1 cellular context compared by ENCODE assay signal in the genomic region with DNA sequence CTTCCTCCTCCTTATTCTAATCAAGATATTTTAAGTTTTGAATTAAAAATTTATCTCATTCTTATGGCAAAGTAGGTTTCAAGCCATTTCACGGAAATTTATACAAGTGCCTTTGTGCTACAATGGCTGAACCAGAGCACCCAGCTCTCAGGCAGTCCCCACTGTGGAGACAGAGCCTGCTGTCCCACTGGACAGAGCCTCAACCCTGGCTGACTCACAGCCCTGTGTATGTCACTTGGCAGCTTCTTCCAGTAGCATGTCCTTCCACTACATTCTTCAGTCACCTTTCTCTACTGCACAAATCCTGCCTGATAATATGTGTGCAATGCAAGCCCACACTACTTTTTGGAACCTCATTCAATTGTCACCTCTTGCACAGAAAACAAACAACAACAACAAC.
TF ChIP-seq lines count a peak whose summit lies in the region.

No MANE protein-coding gene starts in this region.

TF ChIP-seq in H1, 55 proteins besides CTCF, POLR2A, EP300 and RAD21:
- TF ChIP-seq POLR2AphosphoS5 (IDR thresholded peaks at IDR 0.05; ENCODE audit: low read depth, low read length) (no peak), RFX5 (IDR thresholded peaks at IDR 0.05; ENCODE audit: borderline replicate concordance, low read depth, low read length) (no peak), SAP30 (IDR thresholded peaks at IDR 0.05; ENCODE audit: insufficient read depth, insufficient replicate concordance, low read length) (no peak), GABPA (IDR thresholded peaks at IDR 0.05; ENCODE audit: borderline replicate concordance, insufficient read depth, low read length) (no peak), CBX8 (IDR thresholded peaks at IDR 0.05; ENCODE audit: borderline replicate concordance, low read depth, low read length) (no peak), TBP (IDR thresholded peaks at IDR 0.05; ENCODE audit: low read depth, low read length) (no peak), CHD2 (IDR thresholded peaks at IDR 0.05; ENCODE audit: low read length) (no peak), SRF (IDR thresholded peaks at IDR 0.05; ENCODE audit: low read depth, low read length) (no peak), CBX5 (IDR thresholded peaks at IDR 0.05; ENCODE audit: low read depth, low read length) (no peak)
